8 cellular contexts compared by ENCODE assay signal in the genomic region with DNA sequence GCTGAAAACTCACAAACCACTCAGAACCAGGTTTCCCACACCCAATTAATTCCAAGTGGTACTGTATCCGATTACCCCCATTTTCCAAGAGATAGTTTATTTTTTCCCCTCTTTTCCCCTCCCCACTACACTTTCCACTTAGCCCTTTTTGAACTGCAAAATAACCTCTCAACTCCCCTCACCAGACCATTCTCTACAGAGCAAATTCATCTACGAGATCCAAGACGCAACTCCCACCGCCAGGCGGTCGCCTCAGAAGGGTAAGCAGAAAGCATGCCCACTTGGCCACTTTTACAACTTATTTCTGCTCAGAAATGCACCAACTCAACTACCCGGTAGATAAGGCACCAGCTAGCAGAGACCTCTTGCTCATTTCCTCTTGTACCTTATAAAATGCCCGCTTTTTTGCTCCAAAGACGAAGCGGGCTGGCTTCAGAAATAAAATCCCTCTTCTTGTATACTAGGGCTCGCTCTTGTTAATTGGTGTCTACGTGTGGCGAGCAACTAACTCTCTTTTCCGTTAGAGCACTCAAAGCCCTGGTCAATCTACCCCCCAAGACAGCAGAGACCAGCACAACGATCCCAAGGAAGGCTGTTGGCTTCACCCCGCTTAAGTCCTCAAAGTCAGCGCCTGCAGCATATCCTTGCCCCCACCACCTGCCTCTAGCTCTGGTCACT. TPM values are rescaled to one million over a fixed set of nuclear protein-coding genes. Genes with fewer than 3 reads are reported as not detected.
DNase-seq lines count a peak whose midpoint lies in the region; ATAC-seq and TF ChIP-seq lines count a peak whose summit lies in the region.

No MANE protein-coding gene starts in this region.

- BruUV-seq in OCI-LY7 (replicated peaks; lab: Mats Ljungman, UMichigan): no TSS peak

- peak overlapping the region; percentile 83 for H2AFZ ChIP-seq in OCI-LY7 (ENCODE audit: low read length)

- peaks cover 71% of the 10 kb centered on the region for H3K79me2 ChIP-seq in OCI-LY7 (ENCODE audit: insufficient read depth, low read depth, low read length)

- peak overlapping the region; percentile 98 for H3K9ac ChIP-seq in adipocyte (ENCODE audit: low read length)

- H3K27me3 ChIP-seq in adipocyte (replicated peaks; ENCODE audit: control insufficient read depth, insufficient read depth, low read length): no peaks in the 10 kb centered on the region

- H3K4me3 ChIP-seq in OCI-LY7 (ENCODE audit: low read depth, low read length, poor library complexity, severe bottlenecking): peak overlapping the region; percentile 95
- peak overlapping the region; percentile 96 for H3K4me3 ChIP-seq in adipocyte (ENCODE audit: low read length)
- H3K4me3 ChIP-seq in iPS-11a (ENCODE audit: low read depth, low read length): peak overlapping the region; percentile 78

- 0 out of 2 replicates have a peak, but pooled peaks cover 8% of the 10 kb centered on the region for H4K20me1 ChIP-seq in OCI-LY7 (ENCODE audit: insufficient read depth, low read length)

- CTCF ChIA-PET in OCI-LY7 (lab: Charles Lee; ENCODE audit: unreplicated experiment): interaction anchor here (0.7 to 1.5 kb wide), 2 partner anchors 18 to 64 kb away, joined by 3 read pairs; a partner anchor contains a TSS

- DNase-seq in DMS79 (lab: John Stamatoyannopoulos, UW) (peak; percentile 70), DMS79 treated with DMSO at 0.1 percent for 48 hours (lab: John Stamatoyannopoulos, UW) (no peak), OCI-LY7 (ENCODE audit: low spot score) (peak; percentile 65), adipocyte (ENCODE audit: low read depth) (peak; percentile 65), AG08396 (ENCODE audit: low spot score) (no peak)
- DNase-seq in stimulated activated CD4-positive, alpha-beta T cell treated with anti-CD3 and anti-CD28 coated beads, Interleukin-12 subunit alpha, Interleukin-12 subunit beta, amount 100 ng/mL, for 48 hours (ENCODE audit: low read depth in 2 of 3, low spot score in 1 of 3): peak; percentile 6 to 29 (median 22)

- H3K4me1 ChIP-seq in OCI-LY7 (ENCODE audit: insufficient read depth, low read length, poor library complexity, severe bottlenecking) (peaks cover 30% of the 10 kb centered on the region), adipocyte (ENCODE audit: control insufficient read depth, insufficient read depth, low read length) (peaks cover 25% of the 10 kb centered on the region)

- peak overlapping the region; percentile 91 for H3K27ac ChIP-seq in OCI-LY7 (ENCODE audit: low read depth, low read length, poor library complexity, severe bottlenecking)

- no peaks in the 10 kb centered on the region for H3K9me2 ChIP-seq in OCI-LY7 (ENCODE audit: insufficient read depth, low read length)

- H3K4me2 ChIP-seq in OCI-LY7 (ENCODE audit: low read length): peak overlapping the region; percentile 93

- no peak; the same call in 1 of the 2 replicates for TF ChIP-seq CTCF in OCI-LY7 (conservative IDR thresholded peaks at IDR 0.05; ENCODE audit: low read length)

- ATAC-seq in HG02885 (IDR thresholded peaks at IDR 0.05; ENCODE audit: poor library complexity, unreplicated experiment): peak; percentile 3

- intact Hi-C loops in OCI-LY7 (cut with micrococcal nuclease; ENCODE audit: unreplicated experiment): loop anchor here (1.0 to 5.0 kb wide), 7 partner anchors 64 to 420 kb away; a partner anchor contains a TSS

- H3K9me3 ChIP-seq in OCI-LY7 (ENCODE audit: low read length): no peaks in the 10 kb centered on the region
- H3K9me3 ChIP-seq in adipocyte (ENCODE audit: control insufficient read depth, low read length): no peaks in the 10 kb centered on the region

- POLR2A ChIA-PET in OCI-LY7 (lab: Charles Lee): interaction anchor here (0.6 to 2.1 kb wide), 12 partner anchors 8 to 310 kb away, joined by 3 to 12 read pairs (median 6); a partner anchor contains a TSS

- H3K36me3 ChIP-seq in OCI-LY7 (ENCODE audit: insufficient read depth, low read length) (peaks cover 16% of the 10 kb centered on the region), adipocyte (ENCODE audit: control insufficient read depth, insufficient read depth, low read length, severe bottlenecking) (no peaks in the 10 kb centered on the region)

RNA-seq across cellular contexts. Expression of a gene that starts 0.9 kb away (rescaled TPM):
- total RNA-seq in OCI-LY7 (2014; rRNA removed; shearing (Covaris generic)): 50.9 and 53.8 TPM in 2 replicates
- 81.9 and 86.0 TPM in 2 replicates for total RNA-seq in OCI-LY7 (2022)

Comparison
In these comparisons a context has a peak if more than half of its experiments do, and no peak if none do; other contexts are left out.
1. DNase-seq: peak in DMS79 (single experiment), OCI-LY7 (single experiment), adipocyte (single experiment) and stimulated activated CD4-positive, alpha-beta T cell treated with anti-CD3 and anti-CD28 coated beads, Interleukin-12 subunit alpha, Interleukin-12 subunit beta, amount 100 ng/mL, for 48 hours (3 of 3); none in DMS79 treated with DMSO at 0.1 percent for 48 hours (single experiment) and AG08396 (single experiment).
2. Peak in every context shown above with its lines, with median percentiles within 50 percentile points of each other: H3K4me3 ChIP-seq.